8 cellular contexts compared by ENCODE assay signal in the genomic region with DNA sequence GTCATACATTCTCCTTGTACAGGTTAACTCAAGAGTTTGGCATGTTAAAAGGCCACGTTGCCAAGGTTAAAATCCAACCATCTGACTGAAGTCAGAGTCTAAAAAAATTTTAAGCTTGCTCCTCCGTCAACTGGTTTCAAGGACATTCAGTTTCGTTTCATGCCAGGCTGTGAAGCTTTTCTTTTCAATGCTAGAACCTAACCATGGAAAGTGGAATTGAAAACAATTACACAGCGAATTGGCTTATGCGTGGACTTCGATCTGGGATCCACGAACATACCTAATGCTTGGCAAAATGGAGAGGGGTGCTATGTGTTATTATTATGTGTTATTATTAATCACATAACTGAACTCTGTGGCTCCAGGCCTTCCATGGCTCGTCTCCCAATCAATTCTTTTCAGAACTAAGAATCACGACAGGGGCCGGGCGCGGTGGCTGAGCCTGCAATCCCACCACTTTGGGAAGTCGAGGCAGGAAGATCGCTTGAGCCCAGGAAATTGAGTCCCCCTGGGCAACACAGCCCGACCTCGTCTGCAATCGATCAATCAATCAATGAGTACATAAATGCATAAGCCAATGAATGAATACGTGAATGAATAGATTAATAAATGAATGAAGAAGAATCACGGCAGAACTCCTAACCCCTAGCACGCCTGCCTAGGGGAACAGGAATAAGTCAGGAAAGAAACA. TPM values are rescaled to one million over a fixed set of nuclear protein-coding genes. Genes with fewer than 3 reads are reported as not detected.
DNase-seq lines count a peak whose midpoint lies in the region; ATAC-seq and TF ChIP-seq lines count a peak whose summit lies in the region.

No MANE protein-coding gene starts in this region.

- H3K4me1 ChIP-seq in OCI-LY1 (ENCODE audit: insufficient read depth, low read length, severe bottlenecking) (peaks cover 33% of the 10 kb centered on the region), mammary epithelial cell (ENCODE audit: insufficient read depth, low read length) (peaks cover 14% of the 10 kb centered on the region), left lung (peaks cover 17 to 38% of the 10 kb centered on the region in 2 donors), suprapubic skin (peaks cover 26% of the 10 kb centered on the region)

- DNase-seq in EH (ENCODE audit: low read depth) (peak; percentile 56), mammary epithelial cell (peak; percentile 39), left lung (peak in 1 of 2 donors; percentile 61), suprapubic skin (ENCODE audit: low spot score in 2 of 2) (peak in 1 of 2 donors; percentile 69), COLO829 (ENCODE audit: low spot score) (no peak), epidermal melanocyte (ENCODE audit: insufficient read length, low spot score) (no peak)

- ATAC-seq in GM21528 (IDR thresholded peaks at IDR 0.05; ENCODE audit: low FRiP score, unreplicated experiment) (peak; percentile 9), left lung (peak; percentile 13)

- H3K36me3 ChIP-seq in OCI-LY1 (ENCODE audit: insufficient read depth, low read length) (no peaks in the 10 kb centered on the region; the same call in 1 of the 2 replicates), mammary epithelial cell (ENCODE audit: insufficient read depth, low read length) (no peaks in the 10 kb centered on the region), left lung (no peaks in the 10 kb centered on the region), suprapubic skin (no peaks in the 10 kb centered on the region)

- peaks cover 39% of the 10 kb centered on the region for H3K79me2 ChIP-seq in OCI-LY1 (ENCODE audit: insufficient read depth, low read length)
- H3K79me2 ChIP-seq in mammary epithelial cell (ENCODE audit: insufficient read depth, low read length): peaks cover 51% of the 10 kb centered on the region

- peak overlapping the region; percentile 87 for H3K4me3 ChIP-seq in OCI-LY1 (ENCODE audit: low read depth, low read length, poor library complexity, severe bottlenecking)
- peak overlapping the region; percentile 93 to 95 (median 94) for H3K4me3 ChIP-seq in mammary epithelial cell (replicated peaks in 1 of 3; ENCODE audit: insufficient read depth in 1 of 3, low read depth in 2 of 3, low read length in 3 of 3)
- peak overlapping the region; percentile 93 to 94 for H3K4me3 ChIP-seq in left lung
- H3K4me3 ChIP-seq in suprapubic skin: peak overlapping the region; percentile 93

- H3K9me2 ChIP-seq in OCI-LY1 (ENCODE audit: low read depth, low read length): no peaks in the 10 kb centered on the region

- WGBS in mammary epithelial cell (ENCODE audit: low coverage, missing lambda C conversion rate): 4% methylated on average over 18 of the region's 20 CpGs
- 14% methylated on average over 20 of the region's 20 CpGs for WGBS in suprapubic skin

- in situ Hi-C loops in mammary epithelial cell (cut with MboI; ENCODE audit: low sequenced_read_pairs in 2 of 2): no loop called here

- CTCF ChIA-PET in mammary epithelial cell (lab: Charles Lee; ENCODE audit: low non-redundant PET): interaction anchor here (0.6 kb wide), 1 partner anchor 346 kb away, joined by 6 read pairs; no protein-coding TSS in a partner anchor

- no peaks in the 10 kb centered on the region for H3K9me3 ChIP-seq in OCI-LY1 (ENCODE audit: low read length)
- no peaks in the 10 kb centered on the region for H3K9me3 ChIP-seq in mammary epithelial cell (replicated peaks; ENCODE audit: insufficient read depth, low read length)
- no peaks in the 10 kb centered on the region for H3K9me3 ChIP-seq in left lung
- H3K9me3 ChIP-seq in suprapubic skin: no peaks in the 10 kb centered on the region

- H3K9ac ChIP-seq in OCI-LY1 (ENCODE audit: low read length) (peak overlapping the region; percentile 95), mammary epithelial cell (ENCODE audit: insufficient read depth, low read length) (peak overlapping the region; percentile 100)

- no peak for TF ChIP-seq EP300 in suprapubic skin (IDR thresholded peaks at IDR 0.05)

- H3K27me3 ChIP-seq in OCI-LY1 (ENCODE audit: insufficient read depth, low read length): no peaks in the 10 kb centered on the region
- no peaks in the 10 kb centered on the region for H3K27me3 ChIP-seq in mammary epithelial cell (ENCODE audit: insufficient read depth, low read length)
- no peaks in the 10 kb centered on the region for H3K27me3 ChIP-seq in left lung
- H3K27me3 ChIP-seq in suprapubic skin: no peaks in the 10 kb centered on the region

- H3K4me2 ChIP-seq in OCI-LY1 (ENCODE audit: low read length) (peak overlapping the region; percentile 85), mammary epithelial cell (ENCODE audit: insufficient read depth, low read depth, low read length) (peak overlapping the region; percentile 98)

- intact Hi-C loops in mammary epithelial cell (cut with micrococcal nuclease) (no loop called here), left lung (cut with DNase I) (no loop called here)

- no peaks in the 10 kb centered on the region for H3F3A ChIP-seq in OCI-LY1 (ENCODE audit: insufficient read depth, low read length)

- TF ChIP-seq CTCF in OCI-LY1 (IDR thresholded peaks at IDR 0.05; ENCODE audit: low read length) (no peak), mammary epithelial cell (conservative IDR thresholded peaks at IDR 0.05 in 1 of 2, IDR thresholded peaks at IDR 0.05 in 1 of 2; ENCODE audit: extremely low read depth in 1 of 2, insufficient read depth in 1 of 2, low read depth in 1 of 2, low read length in 2 of 2) (no peak), left lung (IDR thresholded peaks at IDR 0.05) (no peak), suprapubic skin (IDR thresholded peaks at IDR 0.05) (no peak)

- H3K27ac ChIP-seq in OCI-LY1 (ENCODE audit: low read depth, low read length, poor library complexity, severe bottlenecking): peak overlapping the region; percentile 81
- peak overlapping the region; percentile 100 for H3K27ac ChIP-seq in mammary epithelial cell (ENCODE audit: insufficient read depth, low read depth, low read length)
- H3K27ac ChIP-seq in left lung: peak overlapping the region; percentile 96 to 97
- H3K27ac ChIP-seq in suprapubic skin: peak overlapping the region; percentile 96

- TSS peak; percentile 87 for BruUV-seq in mammary epithelial cell (replicated peaks; lab: Mats Ljungman, UMichigan)

- dilution Hi-C loops in mammary epithelial cell (cut with HindIII; ENCODE audit: low sequenced_read_pairs): loop anchor here (5.0 kb wide), 1 partner anchor 36 kb away; no protein-coding TSS in a partner anchor

- H4K20me1 ChIP-seq in OCI-LY1 (ENCODE audit: insufficient read depth, low read length) (no peaks in the 10 kb centered on the region), mammary epithelial cell (ENCODE audit: insufficient read depth, low read length) (no peaks in the 10 kb centered on the region)

- TF ChIP-seq POLR2A in suprapubic skin (IDR thresholded peaks at IDR 0.05): no peak

- H2AFZ ChIP-seq in OCI-LY1 (ENCODE audit: low read length): no peak overlapping the region
- peak overlapping the region; percentile 88 for H2AFZ ChIP-seq in mammary epithelial cell (ENCODE audit: low read depth, low read length)

RNA-seq across cellular contexts. Expression of a gene that starts 0.8 kb away (rescaled TPM):
- total RNA-seq in mammary epithelial cell (10 to 100 TPM; 14.1 to 16.8 TPM), left lung (10 to 100 TPM; 15.1 to 15.7 TPM), suprapubic skin (10 to 100 TPM; 11.8 to 17.9 (median 14.5) TPM)
- polyA plus RNA-seq in mammary epithelial cell: 3.4 TPM
- polyA minus RNA-seq in mammary epithelial cell: 7.2 TPM

RNA-seq across cellular contexts. Expression of a gene that starts 7.1 kb away (rescaled TPM):
- total RNA-seq in mammary epithelial cell: 1 to 10 TPM; 8.1 to 8.5 TPM
- polyA plus RNA-seq in mammary epithelial cell: 5.5 TPM
- polyA minus RNA-seq in mammary epithelial cell: 16.1 TPM
- total RNA-seq in left lung: 10 to 100 TPM in 1 of 2 donors, 1 to 10 TPM in 1; 8.1 to 11.6 TPM
- 10 to 100 TPM in 2 of 4 donors, 1 to 10 TPM in 2; 8.0 to 27.8 (median 11.4) TPM for total RNA-seq in suprapubic skin

Comparison
In these comparisons a context has a peak if more than half of its experiments do, and no peak if none do; other contexts are left out.
1. DNase-seq: peak in EH (single experiment) and mammary epithelial cell (single experiment); none in COLO829 (single experiment) and epidermal melanocyte (single experiment).
2. Peak in every context shown above with its lines, with median percentiles within 50 percentile points of each other: H3K27ac ChIP-seq and H3K4me3 ChIP-seq.